In genomic region chr12:82329508-82329907, GRCh38 we compare ENCODE assay signal across 1 cellular context.
TF ChIP-seq lines count a peak whose summit lies in the region.

No MANE protein-coding gene starts in this region.

TF ChIP-seq in SK-N-SH, 30 proteins besides CTCF, POLR2A, EP300 and RAD21 (continued from another document):
- no peak for TF ChIP-seq FOXM1 (IDR thresholded peaks at IDR 0.05; ENCODE audit: low read depth)
- no peak for TF ChIP-seq FOXJ3 (CRISPR knock-in tag; IDR thresholded peaks at IDR 0.05)
- no peak for TF ChIP-seq PBX3 (IDR thresholded peaks at IDR 0.05)
- TF ChIP-seq GATA2 (CRISPR knock-in tag; IDR thresholded peaks at IDR 0.05): no peak
- no peak for TF ChIP-seq SMC3 (IDR thresholded peaks at IDR 0.05; ENCODE audit: low read depth, low read length)
- no peak for TF ChIP-seq FOSL2 (IDR thresholded peaks at IDR 0.05; ENCODE audit: borderline replicate concordance, low read depth)
